1 cellular context compared by ENCODE assay signal in the genomic region with DNA sequence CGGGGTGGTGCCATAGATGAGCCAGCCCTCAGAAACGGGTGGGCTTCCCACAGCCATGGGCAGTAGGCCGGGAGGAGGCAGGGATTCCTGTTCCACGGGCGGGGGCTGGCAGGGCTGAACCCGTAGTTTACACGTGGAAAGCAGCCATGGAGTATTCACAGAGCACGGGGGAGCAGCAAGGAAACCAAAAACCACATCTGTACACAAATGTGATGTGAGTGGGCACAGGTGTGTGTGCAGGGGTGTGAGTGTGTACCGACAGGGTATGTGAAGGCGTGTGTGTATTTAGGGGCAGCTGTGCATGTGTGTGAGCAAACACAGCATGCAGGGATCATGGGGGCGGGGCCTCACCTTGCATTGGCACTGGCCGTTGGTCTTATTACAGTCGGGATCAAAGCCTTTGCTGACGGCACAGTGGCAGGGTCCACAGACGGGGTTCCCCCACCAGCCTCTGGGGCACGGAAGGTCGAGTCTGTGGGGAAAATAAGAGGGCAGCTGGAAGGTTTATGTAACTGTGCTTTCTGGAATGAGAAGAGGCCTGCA.
TF ChIP-seq lines count a peak whose summit lies in the region.

No MANE protein-coding gene starts in this region.

TF ChIP-seq in WTC11, 78 proteins besides CTCF, POLR2A, EP300 and RAD21:
- no peak for TF ChIP-seq IRF2 (CRISPR knock-in tag; IDR thresholded peaks at IDR 0.05; ENCODE audit: borderline replicate concordance, low read depth)
- TF ChIP-seq, protein P1, sequence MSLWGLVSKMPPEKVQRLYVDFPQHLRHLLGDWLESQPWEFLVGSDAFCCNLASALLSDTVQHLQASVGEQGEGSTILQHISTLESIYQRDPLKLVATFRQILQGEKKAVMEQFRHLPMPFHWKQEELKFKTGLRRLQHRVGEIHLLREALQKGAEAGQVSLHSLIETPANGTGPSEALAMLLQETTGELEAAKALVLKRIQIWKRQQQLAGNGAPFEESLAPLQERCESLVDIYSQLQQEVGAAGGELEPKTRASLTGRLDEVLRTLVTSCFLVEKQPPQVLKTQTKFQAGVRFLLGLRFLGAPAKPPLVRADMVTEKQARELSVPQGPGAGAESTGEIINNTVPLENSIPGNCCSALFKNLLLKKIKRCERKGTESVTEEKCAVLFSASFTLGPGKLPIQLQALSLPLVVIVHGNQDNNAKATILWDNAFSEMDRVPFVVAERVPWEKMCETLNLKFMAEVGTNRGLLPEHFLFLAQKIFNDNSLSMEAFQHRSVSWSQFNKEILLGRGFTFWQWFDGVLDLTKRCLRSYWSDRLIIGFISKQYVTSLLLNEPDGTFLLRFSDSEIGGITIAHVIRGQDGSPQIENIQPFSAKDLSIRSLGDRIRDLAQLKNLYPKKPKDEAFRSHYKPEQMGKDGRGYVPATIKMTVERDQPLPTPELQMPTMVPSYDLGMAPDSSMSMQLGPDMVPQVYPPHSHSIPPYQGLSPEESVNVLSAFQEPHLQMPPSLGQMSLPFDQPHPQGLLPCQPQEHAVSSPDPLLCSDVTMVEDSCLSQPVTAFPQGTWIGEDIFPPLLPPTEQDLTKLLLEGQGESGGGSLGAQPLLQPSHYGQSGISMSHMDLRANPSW (CRISPR knock-in tag; conservative IDR thresholded peaks at IDR 0.05; ENCODE audit: low read depth), result no peak
- no peak for TF ChIP-seq NR1H2 (CRISPR knock-in tag; IDR thresholded peaks at IDR 0.05)
- no peak for TF ChIP-seq CREB1 (CRISPR knock-in tag; IDR thresholded peaks at IDR 0.05)
- no peak for TF ChIP-seq NR2C2 (CRISPR knock-in tag; IDR thresholded peaks at IDR 0.05)
- TF ChIP-seq SMAD4 (CRISPR knock-in tag; IDR thresholded peaks at IDR 0.05), result no peak
- TF ChIP-seq, protein P2, sequence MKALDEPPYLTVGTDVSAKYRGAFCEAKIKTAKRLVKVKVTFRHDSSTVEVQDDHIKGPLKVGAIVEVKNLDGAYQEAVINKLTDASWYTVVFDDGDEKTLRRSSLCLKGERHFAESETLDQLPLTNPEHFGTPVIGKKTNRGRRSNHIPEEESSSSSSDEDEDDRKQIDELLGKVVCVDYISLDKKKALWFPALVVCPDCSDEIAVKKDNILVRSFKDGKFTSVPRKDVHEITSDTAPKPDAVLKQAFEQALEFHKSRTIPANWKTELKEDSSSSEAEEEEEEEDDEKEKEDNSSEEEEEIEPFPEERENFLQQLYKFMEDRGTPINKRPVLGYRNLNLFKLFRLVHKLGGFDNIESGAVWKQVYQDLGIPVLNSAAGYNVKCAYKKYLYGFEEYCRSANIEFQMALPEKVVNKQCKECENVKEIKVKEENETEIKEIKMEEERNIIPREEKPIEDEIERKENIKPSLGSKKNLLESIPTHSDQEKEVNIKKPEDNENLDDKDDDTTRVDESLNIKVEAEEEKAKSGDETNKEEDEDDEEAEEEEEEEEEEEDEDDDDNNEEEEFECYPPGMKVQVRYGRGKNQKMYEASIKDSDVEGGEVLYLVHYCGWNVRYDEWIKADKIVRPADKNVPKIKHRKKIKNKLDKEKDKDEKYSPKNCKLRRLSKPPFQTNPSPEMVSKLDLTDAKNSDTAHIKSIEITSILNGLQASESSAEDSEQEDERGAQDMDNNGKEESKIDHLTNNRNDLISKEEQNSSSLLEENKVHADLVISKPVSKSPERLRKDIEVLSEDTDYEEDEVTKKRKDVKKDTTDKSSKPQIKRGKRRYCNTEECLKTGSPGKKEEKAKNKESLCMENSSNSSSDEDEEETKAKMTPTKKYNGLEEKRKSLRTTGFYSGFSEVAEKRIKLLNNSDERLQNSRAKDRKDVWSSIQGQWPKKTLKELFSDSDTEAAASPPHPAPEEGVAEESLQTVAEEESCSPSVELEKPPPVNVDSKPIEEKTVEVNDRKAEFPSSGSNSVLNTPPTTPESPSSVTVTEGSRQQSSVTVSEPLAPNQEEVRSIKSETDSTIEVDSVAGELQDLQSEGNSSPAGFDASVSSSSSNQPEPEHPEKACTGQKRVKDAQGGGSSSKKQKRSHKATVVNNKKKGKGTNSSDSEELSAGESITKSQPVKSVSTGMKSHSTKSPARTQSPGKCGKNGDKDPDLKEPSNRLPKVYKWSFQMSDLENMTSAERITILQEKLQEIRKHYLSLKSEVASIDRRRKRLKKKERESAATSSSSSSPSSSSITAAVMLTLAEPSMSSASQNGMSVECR (CRISPR knock-in tag; IDR thresholded peaks at IDR 0.05; ENCODE audit: borderline replicate concordance), result no peak
- TF ChIP-seq CREM (CRISPR knock-in tag; IDR thresholded peaks at IDR 0.05), result no peak
- TF ChIP-seq, protein P3, sequence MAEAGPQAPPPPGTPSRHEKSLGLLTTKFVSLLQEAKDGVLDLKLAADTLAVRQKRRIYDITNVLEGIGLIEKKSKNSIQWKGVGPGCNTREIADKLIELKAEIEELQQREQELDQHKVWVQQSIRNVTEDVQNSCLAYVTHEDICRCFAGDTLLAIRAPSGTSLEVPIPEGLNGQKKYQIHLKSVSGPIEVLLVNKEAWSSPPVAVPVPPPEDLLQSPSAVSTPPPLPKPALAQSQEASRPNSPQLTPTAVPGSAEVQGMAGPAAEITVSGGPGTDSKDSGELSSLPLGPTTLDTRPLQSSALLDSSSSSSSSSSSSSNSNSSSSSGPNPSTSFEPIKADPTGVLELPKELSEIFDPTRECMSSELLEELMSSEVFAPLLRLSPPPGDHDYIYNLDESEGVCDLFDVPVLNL (CRISPR knock-in tag; IDR thresholded peaks at IDR 0.05; ENCODE audit: borderline replicate concordance, low read depth), result no peak
- no peak for TF ChIP-seq RORB (CRISPR knock-in tag; IDR thresholded peaks at IDR 0.05)
- no peak for TF ChIP-seq NFE2L1 (CRISPR knock-in tag; IDR thresholded peaks at IDR 0.05)
